ENCODE assay signal across 1 cellular context in genomic region chr7:106545275-106545674, GRCh38.
TF ChIP-seq lines count a peak whose summit lies in the region.

No MANE protein-coding gene starts in this region.

TF ChIP-seq in GM12878, 131 proteins besides CTCF, POLR2A, EP300 and RAD21 (continued from another document):
- peak; percentile 20; the same call in 1 of the 2 replicates for TF ChIP-seq PKNOX1 (IDR thresholded peaks at IDR 0.05)
- TF ChIP-seq ZNF384 (IDR thresholded peaks at IDR 0.05; ENCODE audit: borderline replicate concordance, low read depth, low read length) = no peak
- TF ChIP-seq SMAD5 (IDR thresholded peaks at IDR 0.05; ENCODE audit: low read depth) = no peak
- TF ChIP-seq RELA (IDR thresholded peaks at IDR 0.05; ENCODE audit: borderline replicate concordance, partially characterized antibody) = no peak
- TF ChIP-seq SREBF2 (IDR thresholded peaks at IDR 0.05; ENCODE audit: low read length) = no peak
- peak in 1 of 2 experiments; percentile 95; a peak in 2 of 4 replicates for TF ChIP-seq ETV6 (conservative IDR thresholded peaks at IDR 0.05 in 1 of 2, IDR thresholded peaks at IDR 0.05 in 1 of 2; ENCODE audit: borderline replicate concordance in 1 of 2, low read depth in 1 of 2)
- TF ChIP-seq CBFB (IDR thresholded peaks at IDR 0.05; ENCODE audit: low read depth) = no peak
- no peak for TF ChIP-seq ZNF687 (IDR thresholded peaks at IDR 0.05)
- TF ChIP-seq TARDBP (IDR thresholded peaks at IDR 0.05; ENCODE audit: borderline replicate concordance) = no peak
- TF ChIP-seq POLR2AphosphoS2 (IDR thresholded peaks at IDR 0.05; ENCODE audit: low read depth, low read length) = no peak
- TF ChIP-seq RELB (IDR thresholded peaks at IDR 0.05; ENCODE audit: low read depth) = no peak
- TF ChIP-seq FOS (IDR thresholded peaks at IDR 0.05; ENCODE audit: borderline replicate concordance, extremely low read depth, insufficient read length) = no peak
- TF ChIP-seq SMARCA5 (IDR thresholded peaks at IDR 0.05) = no peak
- no peak for TF ChIP-seq BCL11A (IDR thresholded peaks at IDR 0.05; ENCODE audit: low read depth, low read length)
- TF ChIP-seq RCOR1 (conservative IDR thresholded peaks at IDR 0.05; ENCODE audit: low read depth, low read length) = no peak
- TF ChIP-seq IKZF2 (IDR thresholded peaks at IDR 0.05) = peak; percentile 38 to 55; a peak in 2 of 4 replicates
- no peak for TF ChIP-seq CHD4 (IDR thresholded peaks at IDR 0.05)
- no peak for TF ChIP-seq KAT2A (conservative IDR thresholded peaks at IDR 0.05; ENCODE audit: control insufficient read depth, low read depth, low read length)
- no peak for TF ChIP-seq E2F4 (IDR thresholded peaks at IDR 0.05; ENCODE audit: low read depth, low read length)
- no peak for TF ChIP-seq TCF12 (IDR thresholded peaks at IDR 0.05; ENCODE audit: low read depth, low read length)
- TF ChIP-seq E4F1 (IDR thresholded peaks at IDR 0.05; ENCODE audit: borderline replicate concordance, partially characterized antibody) = no peak
- TF ChIP-seq CBX3 (IDR thresholded peaks at IDR 0.05; ENCODE audit: borderline replicate concordance, low read depth) = no peak
- no peak for TF ChIP-seq ZNF622 (IDR thresholded peaks at IDR 0.05)
- TF ChIP-seq HDAC2 (IDR thresholded peaks at IDR 0.05) = no peak
- no peak for TF ChIP-seq BACH1 (IDR thresholded peaks at IDR 0.05; ENCODE audit: borderline replicate concordance)
- no peak for TF ChIP-seq KLF5 (IDR thresholded peaks at IDR 0.05; ENCODE audit: partially characterized antibody)
- no peak for TF ChIP-seq WRNIP1 (IDR thresholded peaks at IDR 0.05; ENCODE audit: borderline replicate concordance, low read depth, low read length)
- TF ChIP-seq MEF2B (IDR thresholded peaks at IDR 0.05; ENCODE audit: partially characterized antibody, poor library complexity, severe bottlenecking) = no peak
- no peak for TF ChIP-seq GATAD2B (conservative IDR thresholded peaks at IDR 0.05; ENCODE audit: low read depth)
- TF ChIP-seq EZH2 (IDR thresholded peaks at IDR 0.05; ENCODE audit: borderline replicate concordance, control insufficient read depth, low read depth, low read length) = no peak
- no peak for TF ChIP-seq USF2 (IDR thresholded peaks at IDR 0.05; ENCODE audit: borderline replicate concordance, low read depth, low read length)
- no peak for TF ChIP-seq EGR1 (IDR thresholded peaks at IDR 0.05; ENCODE audit: borderline replicate concordance in 1 of 2, low read depth in 2 of 2, low read length in 2 of 2)
- TF ChIP-seq ELK1 (IDR thresholded peaks at IDR 0.05; ENCODE audit: low read depth, low read length) = no peak
- no peak for TF ChIP-seq ATF2 (IDR thresholded peaks at IDR 0.05; ENCODE audit: low read length)
- no peak for TF ChIP-seq ZNF24 (IDR thresholded peaks at IDR 0.05)
- no peak for TF ChIP-seq SRF (IDR thresholded peaks at IDR 0.05; ENCODE audit: low read depth in 2 of 2, low read length in 2 of 2)
- no peak for TF ChIP-seq JUND (IDR thresholded peaks at IDR 0.05; ENCODE audit: low read depth, low read length)
- TF ChIP-seq RBBP5 (conservative IDR thresholded peaks at IDR 0.05) = no peak
- TF ChIP-seq BRCA1 (IDR thresholded peaks at IDR 0.05; ENCODE audit: low read depth, low read length) = no peak
- TF ChIP-seq TCF7 (IDR thresholded peaks at IDR 0.05; ENCODE audit: borderline replicate concordance) = no peak
- TF ChIP-seq SPI1 (IDR thresholded peaks at IDR 0.05; ENCODE audit: borderline replicate concordance, insufficient read depth, low read depth, low read length) = 0 out of 2 replicates have a peak, but pooled peaks have one; percentile 15
- no peak for TF ChIP-seq ZNF274 (IDR thresholded peaks at IDR 0.05; ENCODE audit: insufficient read depth, insufficient read length)
- TF ChIP-seq IKZF1 (conservative IDR thresholded peaks at IDR 0.05) = peak; percentile 45; the same call in 1 of the 2 replicates
- peak; percentile 14; the same call in 1 of the 2 replicates for TF ChIP-seq MTA2 (IDR thresholded peaks at IDR 0.05; ENCODE audit: low read depth)
- no peak for TF ChIP-seq IRF3 (IDR thresholded peaks at IDR 0.05)
- no peak for TF ChIP-seq PML (IDR thresholded peaks at IDR 0.05; ENCODE audit: low read length)
- no peak for TF ChIP-seq SMC3 (IDR thresholded peaks at IDR 0.05; ENCODE audit: borderline replicate concordance, low read length)
- no peak for TF ChIP-seq TCF3 (IDR thresholded peaks at IDR 0.05; ENCODE audit: borderline replicate concordance, insufficient read depth, low read depth, low read length)
- no peak for TF ChIP-seq NR2C2 (IDR thresholded peaks at IDR 0.05; ENCODE audit: borderline replicate concordance, control insufficient read depth, insufficient read length, low read depth)
- no peak for TF ChIP-seq JUNB (IDR thresholded peaks at IDR 0.05)
- TF ChIP-seq HDGF (IDR thresholded peaks at IDR 0.05) = no peak
- TF ChIP-seq CREB1 (IDR thresholded peaks at IDR 0.05; ENCODE audit: low read depth) = 0 out of 2 replicates have a peak, but pooled peaks have one; percentile 21
- TF ChIP-seq PAX5 (IDR thresholded peaks at IDR 0.05; ENCODE audit: borderline replicate concordance, low read depth, low read length) = no peak
- TF ChIP-seq CHD2 (IDR thresholded peaks at IDR 0.05; ENCODE audit: borderline replicate concordance, low read depth, low read length) = no peak
- no peak for TF ChIP-seq HDAC6 (IDR thresholded peaks at IDR 0.05; ENCODE audit: unreplicated experiment)
- no peak for TF ChIP-seq SREBF1 (IDR thresholded peaks at IDR 0.05; ENCODE audit: low read length)
- TF ChIP-seq DPF2 (IDR thresholded peaks at IDR 0.05) = no peak
- TF ChIP-seq CBX5 (IDR thresholded peaks at IDR 0.05; ENCODE audit: low read depth) = no peak
- TF ChIP-seq RUNX3 (IDR thresholded peaks at IDR 0.05; ENCODE audit: low read length) = peak; percentile 72
